24 cellular contexts compared by ENCODE assay signal in genomic region chr4:41727861-41728570, GRCh38. TPM values are rescaled to one million over a fixed set of nuclear protein-coding genes. Genes with fewer than 3 reads are reported as not detected.
DNase-seq lines count a peak whose midpoint lies in the region; ATAC-seq, FAIRE-seq and TF ChIP-seq lines count a peak whose summit lies in the region.
"Had no signal": no experiment of that assay in that cellular context is flagged by ENCODE, and none has a peak within 500 bp of the region (broad histone marks: within the 10 kb centered on the region; RNA-seq: fewer than 3 reads in every experiment).

No MANE protein-coding gene starts in this region.

- no peaks in the 10 kb centered on the region for H3K4me1 ChIP-seq in A549
- H3K4me1 ChIP-seq in OCI-LY3 (ENCODE audit: low read length): peaks cover 52% of the 10 kb centered on the region
- no peaks in the 10 kb centered on the region for H3K4me1 ChIP-seq in esophagus muscularis mucosa
- H3K4me1 ChIP-seq: BLaER1, Caco-2 had no signal

- peaks cover 21% of the 10 kb centered on the region for H3K36me3 ChIP-seq in OCI-LY3 (replicated peaks; ENCODE audit: low read depth, low read length)
- H3K36me3 ChIP-seq in esophagus muscularis mucosa: no peaks in the 10 kb centered on the region
- H3K36me3 ChIP-seq: BE2C, BLaER1 had no signal

- FAIRE-seq in A549 (lab: Jason Lieb, UNC): no peak
- peak; percentile 57 for FAIRE-seq in HTR-8/SVneo (lab: Jason Lieb, UNC)
- FAIRE-seq: D721Med, G401.6, GM12891 had no signal

- H3K27ac Mint-ChIP-seq in stimulated activated effector memory CD8-positive, alpha-beta T cell treated with anti-CD3 and anti-CD28 coated beads, Interleukin-12 subunit alpha, Interleukin-12 subunit beta, amount 100 ng/mL, for 72 hours: no peak overlapping the region
- H3K27ac Mint-ChIP-seq: CD14-positive monocyte; CD4-positive, CD25-positive, alpha-beta regulatory T cell had no signal

- intact Hi-C loops in esophagus muscularis mucosa (cut with DNase I): no loop called here

- H3K79me2 ChIP-seq in OCI-LY3 (ENCODE audit: low read length): no peaks in the 10 kb centered on the region

- H3K4me2 ChIP-seq in A549 (peak overlapping the region; percentile 19; the same call in 1 of the 3 replicates), OCI-LY3 (ENCODE audit: low read length) (peak overlapping the region; percentile 70)
- H3K4me2 ChIP-seq: BLaER1 had no signal

- WGBS in A549 (ENCODE audit: missing lambda C conversion rate): 21% methylated on average over 3 of the region's 4 CpGs
- 62% methylated on average over 4 of the region's 4 CpGs for WGBS in esophagus muscularis mucosa

- no peak overlapping the region for H3K27ac ChIP-seq in A549
- H3K27ac ChIP-seq in OCI-LY3 (ENCODE audit: low read length): peak overlapping the region; percentile 92
- H3K27ac ChIP-seq in esophagus muscularis mucosa (replicated peaks in 1 of 4): no peak overlapping the region
- H3K27ac ChIP-seq: 22Rv1, BLaER1 had no signal

- CTCF ChIA-PET in A549 (lab: Yijun Ruan, JAX): interaction anchor here (0.7 to 1.2 kb wide), 2 partner anchors 26 to 155 kb away, joined by 3 read pairs; no protein-coding TSS in a partner anchor

- H2AFZ ChIP-seq in OCI-LY3 (ENCODE audit: low read depth, low read length): peak overlapping the region; percentile 35; the same call in 1 of the 2 replicates

- TF ChIP-seq RAD21 in A549 (conservative IDR thresholded peaks at IDR 0.05 in 1 of 2, IDR thresholded peaks at IDR 0.05 in 1 of 2): no peak

- DNase-seq in A549 (ENCODE audit: low read depth in 1 of 2, low spot score in 1 of 2) (no peak), HTR-8/SVneo (ENCODE audit: insufficient read length, low spot score) (no peak), esophagus muscularis mucosa (ENCODE audit: extremely low spot score) (peak; percentile 70), cerebellar nuclear complex (lab: John Stamatoyannopoulos, UW) (no peak)
- DNase-seq in stimulated activated effector memory CD8-positive, alpha-beta T cell treated with anti-CD3 and anti-CD28 coated beads, Interleukin-12 subunit alpha, Interleukin-12 subunit beta, amount 100 ng/mL, for 72 hours (ENCODE audit: low spot score in 2 of 2): no peak
- DNase-seq: ACHN; BE2C; C1 segment of cervical spinal cord; Caco-2; Calu3; CD4-positive, alpha-beta memory T cell; CD4-positive, CD25-positive, alpha-beta regulatory T cell; DMS79 treated with DMSO at 0.1 percent for 48 hours; GF-D8 had no signal

- TF ChIP-seq EP300 in A549 (IDR thresholded peaks at IDR 0.05): no peak
- TF ChIP-seq EP300 in esophagus muscularis mucosa (IDR thresholded peaks at IDR 0.05): no peak

- H3K27me3 ChIP-seq in OCI-LY3 (ENCODE audit: low read depth, low read length) (no peaks in the 10 kb centered on the region), esophagus muscularis mucosa (peaks cover 0 to 29% (median 0%) of the 10 kb centered on the region in 4 donors)
- H3K27me3 ChIP-seq: BE2C, BLaER1 had no signal

- ATAC-seq in A549 (no peak), GM18868 (IDR thresholded peaks at IDR 0.05; ENCODE audit: unreplicated experiment) (no peak)
- ATAC-seq in stimulated activated effector memory CD8-positive, alpha-beta T cell treated with anti-CD3 and anti-CD28 coated beads, Interleukin-12 subunit alpha, Interleukin-12 subunit beta, amount 100 ng/mL, for 72 hours: no peak

- H3K4me3 ChIP-seq in A549: no peak overlapping the region
- H3K4me3 ChIP-seq in OCI-LY3 (ENCODE audit: low read length): peak overlapping the region; percentile 40
- no peak overlapping the region for H3K4me3 ChIP-seq in esophagus muscularis mucosa
- H3K4me3 ChIP-seq: BLaER1 had no signal

- H3K9me3 ChIP-seq in A549 (peaks cover 6% of the 10 kb centered on the region), OCI-LY3 (ENCODE audit: insufficient read depth, low read length) (peaks cover 12% of the 10 kb centered on the region), esophagus muscularis mucosa (peaks cover 0 to 19% (median 14%) of the 10 kb centered on the region in 4 donors)
- H3K9me3 ChIP-seq: BE2C had no signal

- no peaks in the 10 kb centered on the region for H4K20me1 ChIP-seq in OCI-LY3 (ENCODE audit: insufficient read depth, low read length)
- H4K20me1 ChIP-seq: BLaER1 had no signal

- peak overlapping the region; percentile 45 for H3K9ac ChIP-seq in OCI-LY3 (ENCODE audit: low read length)
- H3K9ac ChIP-seq: BLaER1 had no signal

- no peaks in the 10 kb centered on the region for H3K36me3 Mint-ChIP-seq in stimulated activated effector memory CD8-positive, alpha-beta T cell treated with anti-CD3 and anti-CD28 coated beads, Interleukin-12 subunit alpha, Interleukin-12 subunit beta, amount 100 ng/mL, for 72 hours
- H3K36me3 Mint-ChIP-seq: CD14-positive monocyte; CD4-positive, alpha-beta memory T cell; CD4-positive, CD25-positive, alpha-beta regulatory T cell had no signal

- H3K9me3 Mint-ChIP-seq in stimulated activated effector memory CD8-positive, alpha-beta T cell treated with anti-CD3 and anti-CD28 coated beads, Interleukin-12 subunit alpha, Interleukin-12 subunit beta, amount 100 ng/mL, for 72 hours: peaks cover 5% of the 10 kb centered on the region

- TF ChIP-seq POLR2A in A549 (IDR thresholded peaks at IDR 0.05; ENCODE audit: low read length): no peak
- TF ChIP-seq POLR2A in esophagus muscularis mucosa (IDR thresholded peaks at IDR 0.05; ENCODE audit: low read depth): no peak

- TF ChIP-seq CTCF in A549 (IDR thresholded peaks at IDR 0.05) (no peak), OCI-LY3 (IDR thresholded peaks at IDR 0.05; ENCODE audit: low read depth, low read length) (no peak), esophagus muscularis mucosa (IDR thresholded peaks at IDR 0.05) (no peak)

- POLR2A ChIA-PET in A549 (lab: Yijun Ruan, JAX): no interaction called here

- no peaks in the 10 kb centered on the region for H3K4me1 Mint-ChIP-seq in stimulated activated effector memory CD8-positive, alpha-beta T cell treated with anti-CD3 and anti-CD28 coated beads, Interleukin-12 subunit alpha, Interleukin-12 subunit beta, amount 100 ng/mL, for 72 hours
- H3K4me1 Mint-ChIP-seq: CD14-positive monocyte; CD4-positive, alpha-beta memory T cell; CD4-positive, CD25-positive, alpha-beta regulatory T cell had no signal

- H3K4me3 Mint-ChIP-seq in stimulated activated effector memory CD8-positive, alpha-beta T cell treated with anti-CD3 and anti-CD28 coated beads, Interleukin-12 subunit alpha, Interleukin-12 subunit beta, amount 100 ng/mL, for 72 hours: no peak overlapping the region
- H3K4me3 Mint-ChIP-seq: CD14-positive monocyte; CD4-positive, alpha-beta memory T cell; CD4-positive, CD25-positive, alpha-beta regulatory T cell had no signal

TF ChIP-seq in A549, 52 proteins besides CTCF, POLR2A, EP300 and RAD21:
- TF ChIP-seq RFX5 (IDR thresholded peaks at IDR 0.05): no peak

RNA-seq across cellular contexts. Expression of gene PHOX2B, which starts 20.5 kb away (rescaled TPM):
- polyA plus RNA-seq in A549 (2011; rRNA removed): not detected in 2 replicates
- polyA plus RNA-seq in A549 (2012; cell fraction: cytosol; rRNA removed): not detected in 2 replicates
- not detected in 2 replicates for polyA plus RNA-seq in A549 (2012; cell fraction: nucleus; rRNA removed)
- polyA plus RNA-seq in A549 (2017; fragmentation: RNase III; extraction: RNeasy Plus Mini Kit Qiagen cat#74134 plus additional on column Dnase treatment): not detected in 3 replicates
- not detected in 2 replicates for polyA minus RNA-seq in A549 (2011; rRNA and poly(A)+ RNA removed)
- 1 to 10 TPM in 1 of 4 donors, under 1 TPM in 2, not detected in 1; 0.19 to 3.0 (median 0.66) TPM for total RNA-seq in esophagus muscularis mucosa
- total RNA-seq: A172; Caco-2; Calu3; CD4-positive, alpha-beta memory T cell; CD4-positive, CD25-positive, alpha-beta regulatory T cell had no signal
- polyA plus RNA-seq: AG04450; CD14-positive monocyte; CD4-positive, alpha-beta memory T cell; CD4-positive, CD25-positive, alpha-beta regulatory T cell had no signal
